11 cellular contexts compared by ENCODE assay signal in the genomic region with DNA sequence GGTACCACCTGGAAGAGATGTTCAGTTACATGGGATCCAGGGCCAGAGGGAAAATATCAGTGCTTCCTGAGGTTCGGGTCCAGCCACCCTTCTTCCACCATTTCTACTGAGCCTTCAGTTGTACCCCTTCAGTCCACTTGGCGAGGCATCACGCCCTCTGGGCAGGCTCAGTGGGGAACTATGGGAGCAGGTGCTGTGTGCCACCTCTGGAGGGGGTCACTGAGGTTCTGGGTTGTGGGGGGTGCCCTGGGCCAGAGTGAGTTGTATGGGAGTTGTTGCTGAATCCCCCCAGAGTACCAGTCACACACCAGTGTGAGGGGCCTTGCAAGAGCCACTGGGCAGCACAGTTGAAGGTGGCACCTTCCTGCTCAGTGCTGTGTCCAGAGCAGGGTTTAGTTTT. TPM values are rescaled to one million over a fixed set of nuclear protein-coding genes. Genes with fewer than 3 reads are reported as not detected.
DNase-seq lines count a peak whose midpoint lies in the region; ATAC-seq and TF ChIP-seq lines count a peak whose summit lies in the region.
"Had no signal": no experiment of that assay in that cellular context is flagged by ENCODE, and none has a peak within 500 bp of the region (broad histone marks: within the 10 kb centered on the region; RNA-seq: fewer than 3 reads in every experiment).

No MANE protein-coding gene starts in this region.

- CTCF ChIA-PET in naive thymus-derived CD4-positive, alpha-beta T cell (lab: Charles Lee) = interaction anchor here (2.2 kb wide), 1 partner anchor 110 kb away, joined by 12 read pairs; no protein-coding TSS in a partner anchor

- H3K9me3 ChIP-seq in SU-DHL-6 (ENCODE audit: insufficient read depth, low read length) = 0 out of 2 replicates have a peak, but pooled peaks cover 4% of the 10 kb centered on the region
- H3K9me3 ChIP-seq in naive thymus-derived CD4-positive, alpha-beta T cell (ENCODE audit: control insufficient read depth in 2 of 3, low read length in 3 of 3) = no peaks in the 10 kb centered on the region

- no peaks in the 10 kb centered on the region for H3K27me3 ChIP-seq in SU-DHL-6 (ENCODE audit: low read length)
- no peaks in the 10 kb centered on the region for H3K27me3 ChIP-seq in naive thymus-derived CD4-positive, alpha-beta T cell (ENCODE audit: control insufficient read depth in 2 of 2, insufficient read depth in 2 of 2, low read length in 2 of 2)

- DNase-seq in DMS53 (lab: John Stamatoyannopoulos, UW) (peak; percentile 23), DMS53 treated with DMSO at 0.1 percent for 48 hours (lab: John Stamatoyannopoulos, UW; ENCODE audit: unreplicated experiment) (no peak), GM12864 (ENCODE audit: low read depth) (no peak), HuH-7.5 (ENCODE audit: low spot score) (no peak), SKM-1 (lab: John Stamatoyannopoulos, UW; ENCODE audit: unreplicated experiment) (no peak)
- DNase-seq in naive thymus-derived CD4-positive, alpha-beta T cell = peak in 1 of 9 donors; percentile 12
- DNase-seq: cerebellar nuclear complex, NCI-H1092 treated with DMSO at 0.1 percent for 48 hours had no signal

- H3K36me3 Mint-ChIP-seq in naive thymus-derived CD4-positive, alpha-beta T cell = peaks cover 0 to 36% (median 0%) of the 10 kb centered on the region in 5 donors

- peaks cover 11 to 47% (median 19%) of the 10 kb centered on the region in 7 donors for H3K4me1 Mint-ChIP-seq in naive thymus-derived CD4-positive, alpha-beta T cell

- no peaks in the 10 kb centered on the region for H4K20me1 ChIP-seq in SU-DHL-6 (ENCODE audit: low read depth, low read length)

- ATAC-seq in naive thymus-derived CD4-positive, alpha-beta T cell = no peak
- ATAC-seq in GM18867 (IDR thresholded peaks at IDR 0.05; ENCODE audit: unreplicated experiment) = no peak
- ATAC-seq: activated T-helper 17 cell treated with anti-CD3 and anti-CD28 coated beads, Interleukin-2, amount 50 U/mL, for 72 hours had no signal

- peak overlapping the region; percentile 21 for H3K27ac ChIP-seq in SU-DHL-6 (ENCODE audit: low read depth, low read length)
- H3K27ac ChIP-seq in naive thymus-derived CD4-positive, alpha-beta T cell (ENCODE audit: low read depth, low read length) = no peak overlapping the region

- peak overlapping the region; percentile 5 to 99 (median 71) for H3K27ac Mint-ChIP-seq in naive thymus-derived CD4-positive, alpha-beta T cell

- no peak overlapping the region for H3K9ac ChIP-seq in SU-DHL-6 (ENCODE audit: low read length)

- peak overlapping the region in 1 of 10 donors; percentile 12 for H3K4me3 Mint-ChIP-seq in naive thymus-derived CD4-positive, alpha-beta T cell
- H3K4me3 Mint-ChIP-seq: activated T-helper 17 cell treated with anti-CD3 and anti-CD28 coated beads, Interleukin-2, amount 50 U/mL, for 72 hours had no signal

- H3K4me1 ChIP-seq in naive thymus-derived CD4-positive, alpha-beta T cell (ENCODE audit: control insufficient read depth in 2 of 2, insufficient read depth in 2 of 2, low read length in 2 of 2) = peaks cover 0 to 10% of the 10 kb centered on the region in 2 donors

- peaks cover 0 to 2% (median 0%) of the 10 kb centered on the region in 5 donors for H3K27me3 Mint-ChIP-seq in naive thymus-derived CD4-positive, alpha-beta T cell
- H3K27me3 Mint-ChIP-seq: activated T-helper 17 cell treated with anti-CD3 and anti-CD28 coated beads, Interleukin-2, amount 50 U/mL, for 72 hours had no signal

- H2AFZ ChIP-seq in SU-DHL-6 (ENCODE audit: low read depth, low read length, severe bottlenecking) = no peak overlapping the region

- H3F3A ChIP-seq in SU-DHL-6 (ENCODE audit: insufficient read depth) = peaks cover 23% of the 10 kb centered on the region

- H3K36me3 ChIP-seq in SU-DHL-6 (ENCODE audit: low read length) = peaks cover 9% of the 10 kb centered on the region; the same call in 1 of the 2 replicates
- peaks cover 0 to 19% (median 0%) of the 10 kb centered on the region in 3 experiments for H3K36me3 ChIP-seq in naive thymus-derived CD4-positive, alpha-beta T cell (ENCODE audit: control insufficient read depth in 2 of 3, insufficient read depth in 3 of 3, low read length in 3 of 3)

- peaks cover 0 to 2% (median 0%) of the 10 kb centered on the region in 11 donors for H3K9me3 Mint-ChIP-seq in naive thymus-derived CD4-positive, alpha-beta T cell
- H3K9me3 Mint-ChIP-seq: activated T-helper 17 cell treated with anti-CD3 and anti-CD28 coated beads, Interleukin-2, amount 50 U/mL, for 72 hours had no signal

- intact Hi-C loops in naive thymus-derived CD4-positive, alpha-beta T cell (cut with micrococcal nuclease) = loop anchor here in 1 of 2 donors (10.0 kb wide), 1 partner anchor 245 kb away; a partner anchor contains a TSS

- no peak overlapping the region for H3K4me3 ChIP-seq in GM12864 (ENCODE audit: low read depth, low read length)
- no peak overlapping the region for H3K4me3 ChIP-seq in SU-DHL-6 (ENCODE audit: insufficient read depth, low read length, poor library complexity, severe bottlenecking)
- no peak overlapping the region for H3K4me3 ChIP-seq in naive thymus-derived CD4-positive, alpha-beta T cell (ENCODE audit: low read length)

- H3K79me2 ChIP-seq in SU-DHL-6 (ENCODE audit: insufficient read depth, low read length) = peaks cover 22% of the 10 kb centered on the region

- POLR2A ChIA-PET in naive thymus-derived CD4-positive, alpha-beta T cell (lab: Charles Lee) = interaction anchor here (0.7 to 8.0 kb wide), 3 partner anchors 48 to 138 kb away, joined by 3 to 61 read pairs (median 52); no protein-coding TSS in a partner anchor

- no peak overlapping the region for H3K4me2 ChIP-seq in SU-DHL-6 (ENCODE audit: low read depth, low read length, poor library complexity, severe bottlenecking)

- TF ChIP-seq CTCF in GM12864 (IDR thresholded peaks at IDR 0.05; ENCODE audit: low read depth, low read length, missing control alignments) (peak; percentile 12), SU-DHL-6 (IDR thresholded peaks at IDR 0.05; ENCODE audit: insufficient read depth, low read length, poor library complexity, severe bottlenecking) (no peak)

- no peaks in the 10 kb centered on the region for H3K9me2 ChIP-seq in SU-DHL-6 (replicated peaks; ENCODE audit: insufficient read depth, low read length)

RNA-seq across cellular contexts. Expression of a gene that starts 2.7 kb away (rescaled TPM):
- total RNA-seq in naive thymus-derived CD4-positive, alpha-beta T cell = 100 to 1,000 TPM in 3 of 5 experiments, 10 to 100 TPM in 2; 71.5 to 117 (median 101) TPM
- 10 to 100 TPM; 17.4 to 21.0 TPM for polyA plus RNA-seq in naive thymus-derived CD4-positive, alpha-beta T cell

RNA-seq across cellular contexts. Expression of a gene that starts 29.7 kb away (rescaled TPM):
- 10 to 100 TPM; 13.7 to 22.8 (median 18.2) TPM for total RNA-seq in naive thymus-derived CD4-positive, alpha-beta T cell
- 1 to 10 TPM; 4.5 to 9.1 TPM for polyA plus RNA-seq in naive thymus-derived CD4-positive, alpha-beta T cell
